13 cellular contexts compared by ENCODE assay signal in the genomic region with DNA sequence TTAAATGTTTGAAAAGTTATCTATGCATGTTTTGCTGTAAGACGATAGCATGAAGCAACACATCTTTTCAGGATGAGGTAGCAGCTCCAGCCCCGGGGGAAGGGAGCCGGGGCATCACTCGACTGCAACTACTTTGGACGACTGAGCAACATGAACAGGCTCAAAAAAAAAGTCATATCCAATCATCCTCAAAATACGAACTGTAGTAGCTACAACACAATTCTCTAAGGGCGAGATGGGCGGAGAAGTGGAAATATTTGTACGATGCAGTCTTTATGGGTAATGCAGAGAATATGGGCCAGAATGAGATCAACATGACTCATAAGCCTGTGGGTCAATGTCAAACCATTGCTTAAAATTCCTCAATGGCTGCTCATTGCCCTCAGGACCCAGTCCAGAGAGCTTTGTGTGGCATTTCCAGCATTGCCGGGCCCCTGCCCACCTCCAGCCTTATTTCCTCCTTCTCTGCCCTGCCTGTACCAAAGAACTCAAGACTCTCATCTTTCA. TPM values are rescaled to one million over a fixed set of nuclear protein-coding genes. Genes with fewer than 3 reads are reported as not detected.
DNase-seq lines count a peak whose midpoint lies in the region; TF ChIP-seq lines count a peak whose summit lies in the region.
"Had no signal": no experiment of that assay in that cellular context is flagged by ENCODE, and none has a peak within 500 bp of the region (broad histone marks: within the 10 kb centered on the region; RNA-seq: fewer than 3 reads in every experiment).

No MANE protein-coding gene starts in this region.

- no peak overlapping the region for H3K4me3 Mint-ChIP-seq in mesothelial cell of epicardium
- no peak overlapping the region for H3K4me3 Mint-ChIP-seq in CD4-positive, alpha-beta memory T cell
- no peak overlapping the region for H3K4me3 Mint-ChIP-seq in activated T-helper 2 cell treated with anti-CD3 and anti-CD28 coated beads, Interferon-gamma antibody, Interleukin-2, Interleukin-4, amounts not matched to agents 10 μg/mL and 5 μg/mL and 100 μg/mL, durations not matched to agents 14 hours and 24 hours and 36 hours (ENCODE audit: low read depth)
- H3K4me3 Mint-ChIP-seq: activated T-helper 1 cell treated with anti-CD3 and anti-CD28 coated beads, Interleukin-12 subunit alpha, Interleukin-12 subunit beta, Interleukin-2, Interleukin-4 antibody, amounts not matched to agents 30 ng/mL and 10 ng/mL and 1 ng/mL, durations not matched to agents 14 hours and 24 hours and 36 hours; memory B cell had no signal

- H3K36me3 ChIP-seq in MG63, result no peaks in the 10 kb centered on the region
- no peaks in the 10 kb centered on the region for H3K36me3 ChIP-seq in mesodermal cell (ENCODE audit: control insufficient read depth, insufficient read depth, low read length)
- no peaks in the 10 kb centered on the region for H3K36me3 ChIP-seq in CD4-positive, alpha-beta memory T cell (ENCODE audit: insufficient read depth, low read length)

- H3K4me1 ChIP-seq in mesodermal cell (ENCODE audit: control insufficient read depth, insufficient read depth, low read length, poor library complexity, severe bottlenecking), result peaks cover 12% of the 10 kb centered on the region
- H3K4me1 ChIP-seq in CD4-positive, alpha-beta memory T cell (ENCODE audit: insufficient read depth, low read length), result no peaks in the 10 kb centered on the region

- POLR2A ChIA-PET in CD4-positive, alpha-beta memory T cell (lab: Charles Lee; ENCODE audit: partially characterized antibody), result no interaction called here

- peaks cover 2% of the 10 kb centered on the region for H3K4me1 Mint-ChIP-seq in mesothelial cell of epicardium
- no peaks in the 10 kb centered on the region for H3K4me1 Mint-ChIP-seq in CD4-positive, alpha-beta memory T cell
- peaks cover 2% of the 10 kb centered on the region for H3K4me1 Mint-ChIP-seq in activated T-helper 2 cell treated with anti-CD3 and anti-CD28 coated beads, Interferon-gamma antibody, Interleukin-2, Interleukin-4, amounts not matched to agents 10 μg/mL and 5 μg/mL and 100 μg/mL, durations not matched to agents 14 hours and 24 hours and 36 hours (ENCODE audit: low read depth)
- H3K4me1 Mint-ChIP-seq: memory B cell had no signal

- peak overlapping the region; percentile 59 for H3K27ac ChIP-seq in mesodermal cell (ENCODE audit: low read depth, low read length, severe bottlenecking)
- H3K27ac ChIP-seq in CD4-positive, alpha-beta memory T cell (ENCODE audit: low read depth, low read length), result no peak overlapping the region

- no peaks in the 10 kb centered on the region for H3K27me3 ChIP-seq in MG63
- H3K27me3 ChIP-seq in CD4-positive, alpha-beta memory T cell (ENCODE audit: insufficient read depth, low read length), result no peaks in the 10 kb centered on the region

- intact Hi-C loops in CD4-positive, alpha-beta memory T cell (cut with micrococcal nuclease), result no loop called here
- intact Hi-C loops in activated T-helper 2 cell treated with anti-CD3 and anti-CD28 coated beads, Interferon-gamma antibody, Interleukin-2, Interleukin-4, amounts not matched to agents 10 μg/mL and 5 μg/mL and 100 μg/mL, durations not matched to agents 14 hours and 24 hours and 36 hours (cut with micrococcal nuclease), result no loop called here

- in situ Hi-C loops in Caki2 (cut with HindIII; ENCODE audit: low pct_unique_long_range_greater_than_20kb, low sequenced_read_pairs), result no loop called here

- peak overlapping the region; percentile 36 for H3K4me3 ChIP-seq in MG63
- H3K4me3 ChIP-seq in mesodermal cell (ENCODE audit: extremely low read depth, insufficient read depth, low read length, poor library complexity, severe bottlenecking), result no peak overlapping the region
- no peak overlapping the region for H3K4me3 ChIP-seq in CD4-positive, alpha-beta memory T cell (ENCODE audit: low read length in 2 of 2)

- 90 to 93% methylated on average over 5 to 9 of the region's 10 CpGs for WGBS in mesodermal cell (ENCODE audit: insufficient coverage in 2 of 2), 2 experiments

- peak; percentile 98 for DNase-seq in Caki2 (ENCODE audit: low read depth)
- peak; percentile 97 for DNase-seq in MG63
- peak; percentile 99 for DNase-seq in dedifferentiated amniotic fluid mesenchymal stem cell (ENCODE audit: extremely low spot score)
- no peak for DNase-seq in mesothelial cell of epicardium (ENCODE audit: low spot score in 2 of 2, unreplicated experiment in 2 of 2)
- no peak for DNase-seq in CD4-positive, alpha-beta memory T cell
- DNase-seq in NCI-H2196 (lab: John Stamatoyannopoulos, UW; ENCODE audit: unreplicated experiment), result no peak
- DNase-seq in activated T-helper 2 cell treated with anti-CD3 and anti-CD28 coated beads, Interferon-gamma antibody, Interleukin-2, Interleukin-4, amounts not matched to agents 10 μg/mL and 5 μg/mL and 100 μg/mL, durations not matched to agents 14 hours and 24 hours and 36 hours (ENCODE audit: low spot score), result no peak
- DNase-seq: NCI-H345; stimulated activated CD4-positive, alpha-beta T cell treated with anti-CD3 and anti-CD28 coated beads, Interleukin-1b, Interleukin-23, amount 100 ng/mL, for 48 hours; T-helper 9 cell had no signal

- no peaks in the 10 kb centered on the region for H3K9me3 ChIP-seq in MG63
- H3K9me3 ChIP-seq in mesodermal cell (ENCODE audit: control insufficient read depth, low read length), result no peaks in the 10 kb centered on the region
- no peaks in the 10 kb centered on the region for H3K9me3 ChIP-seq in CD4-positive, alpha-beta memory T cell (ENCODE audit: control insufficient read depth in 1 of 2, low read length in 2 of 2)

- no peaks in the 10 kb centered on the region for H3K9me3 Mint-ChIP-seq in mesothelial cell of epicardium
- H3K9me3 Mint-ChIP-seq in CD4-positive, alpha-beta memory T cell, result no peaks in the 10 kb centered on the region
- H3K9me3 Mint-ChIP-seq in activated T-helper 2 cell treated with anti-CD3 and anti-CD28 coated beads, Interferon-gamma antibody, Interleukin-2, Interleukin-4, amounts not matched to agents 10 μg/mL and 5 μg/mL and 100 μg/mL, durations not matched to agents 14 hours and 24 hours and 36 hours, result no peaks in the 10 kb centered on the region
- H3K9me3 Mint-ChIP-seq: activated T-helper 1 cell treated with anti-CD3 and anti-CD28 coated beads, Interleukin-12 subunit alpha, Interleukin-12 subunit beta, Interleukin-2, Interleukin-4 antibody, amounts not matched to agents 30 ng/mL and 10 ng/mL and 1 ng/mL, durations not matched to agents 14 hours and 24 hours and 36 hours; memory B cell had no signal

- CTCF ChIA-PET in CD4-positive, alpha-beta memory T cell (lab: Charles Lee; ENCODE audit: partially characterized antibody), result interaction anchor here (1.1 kb wide), 1 partner anchor 56 kb away, joined by 3 read pairs; no protein-coding TSS in a partner anchor

- no peak for TF ChIP-seq CTCF in mesothelial cell of epicardium (IDR thresholded peaks at IDR 0.05; ENCODE audit: unreplicated experiment)

- no peaks in the 10 kb centered on the region for H3K36me3 Mint-ChIP-seq in mesothelial cell of epicardium
- no peaks in the 10 kb centered on the region for H3K36me3 Mint-ChIP-seq in CD4-positive, alpha-beta memory T cell
- H3K36me3 Mint-ChIP-seq in activated T-helper 2 cell treated with anti-CD3 and anti-CD28 coated beads, Interferon-gamma antibody, Interleukin-2, Interleukin-4, amounts not matched to agents 10 μg/mL and 5 μg/mL and 100 μg/mL, durations not matched to agents 14 hours and 24 hours and 36 hours (ENCODE audit: low read depth), result no peaks in the 10 kb centered on the region
- H3K36me3 Mint-ChIP-seq: memory B cell had no signal

- H3K27me3 Mint-ChIP-seq in mesothelial cell of epicardium (ENCODE audit: low read depth), result no peaks in the 10 kb centered on the region
- no peaks in the 10 kb centered on the region for H3K27me3 Mint-ChIP-seq in CD4-positive, alpha-beta memory T cell
- no peaks in the 10 kb centered on the region for H3K27me3 Mint-ChIP-seq in activated T-helper 2 cell treated with anti-CD3 and anti-CD28 coated beads, Interferon-gamma antibody, Interleukin-2, Interleukin-4, amounts not matched to agents 10 μg/mL and 5 μg/mL and 100 μg/mL, durations not matched to agents 14 hours and 24 hours and 36 hours (ENCODE audit: low read depth)
- H3K27me3 Mint-ChIP-seq: memory B cell had no signal

- no peak overlapping the region for H3K27ac Mint-ChIP-seq in mesothelial cell of epicardium
- H3K27ac Mint-ChIP-seq in CD4-positive, alpha-beta memory T cell, result no peak overlapping the region
- no peak overlapping the region for H3K27ac Mint-ChIP-seq in activated T-helper 2 cell treated with anti-CD3 and anti-CD28 coated beads, Interferon-gamma antibody, Interleukin-2, Interleukin-4, amounts not matched to agents 10 μg/mL and 5 μg/mL and 100 μg/mL, durations not matched to agents 14 hours and 24 hours and 36 hours
- H3K27ac Mint-ChIP-seq: activated T-helper 1 cell treated with anti-CD3 and anti-CD28 coated beads, Interleukin-12 subunit alpha, Interleukin-12 subunit beta, Interleukin-2, Interleukin-4 antibody, amounts not matched to agents 30 ng/mL and 10 ng/mL and 1 ng/mL, durations not matched to agents 14 hours and 24 hours and 36 hours; memory B cell had no signal

RNA-seq across cellular contexts. Expression of gene SMURF2, which starts 17.7 kb away (rescaled TPM):
- 24.6 and 38.6 TPM in 2 replicates for total RNA-seq in Caki2 (2014; rRNA removed; shearing (Covaris generic); ENCODE audit: low replicate concordance)
- 154 and 184 TPM in 2 replicates for total RNA-seq in MG63 (2014; rRNA removed; shearing (Covaris generic); ENCODE audit: low replicate concordance)
- polyA plus RNA-seq in mesodermal cell (2013, experiment 1 of 2), result 177 TPM
- 184 TPM for polyA plus RNA-seq in mesodermal cell (2013, experiment 2 of 2)
- 39.9 to 41.2 TPM (median 40.1 TPM) in 3 replicates for total RNA-seq in mesothelial cell of epicardium
- 10 to 100 TPM; 32.8 to 35.0 TPM for total RNA-seq in CD4-positive, alpha-beta memory T cell
- polyA plus RNA-seq in CD4-positive, alpha-beta memory T cell, result 1 to 10 TPM; 4.9 to 7.8 TPM
- total RNA-seq in activated T-helper 2 cell treated with anti-CD3 and anti-CD28 coated beads, Interferon-gamma antibody, Interleukin-2, Interleukin-4, amounts not matched to agents 10 μg/mL and 5 μg/mL and 100 μg/mL, durations not matched to agents 14 hours and 24 hours and 36 hours, result 12.6 and 13.1 TPM in 2 replicates

Comparison
In these comparisons a context has a peak if more than half of its experiments do, and no peak if none do; other contexts are left out.
1. DNase-seq: peak in Caki2 (single experiment), MG63 (single experiment) and dedifferentiated amniotic fluid mesenchymal stem cell (single experiment); none in mesothelial cell of epicardium (0 of 2), CD4-positive, alpha-beta memory T cell (0 of 5), NCI-H2196 (single experiment) and activated T-helper 2 cell treated with anti-CD3 and anti-CD28 coated beads, Interferon-gamma antibody, Interleukin-2, Interleukin-4, amounts not matched to agents 10 μg/mL and 5 μg/mL and 100 μg/mL, durations not matched to agents 14 hours and 24 hours and 36 hours (single experiment).